Comparison of ENCODE assay signal across 9 cellular contexts in genomic region chr6:37630281-37630799, GRCh38.
DNase-seq lines count a peak whose midpoint lies in the region; ATAC-seq and TF ChIP-seq lines count a peak whose summit lies in the region.
"Had no signal": no experiment of that assay in that cellular context is flagged by ENCODE, and none has a peak within 500 bp of the region (broad histone marks: within the 10 kb centered on the region; RNA-seq: fewer than 3 reads in every experiment).

No MANE protein-coding gene starts in this region.

- H3K4me1 Mint-ChIP-seq in MCF 10A (ENCODE audit: insufficient read depth, unreplicated experiment) (peaks cover 22% of the 10 kb centered on the region), neural progenitor cell (peaks cover 19% of the 10 kb centered on the region)
- peaks cover 9% of the 10 kb centered on the region for H3K4me1 Mint-ChIP-seq in activated CD8-positive, alpha-beta T cell treated with anti-CD3 and anti-CD28 coated beads, Interleukin-2, amount 10 ng/mL, durations not matched to agents 7 days and 5 days (ENCODE audit: low read depth)

- no peak overlapping the region for H3K4me2 ChIP-seq in neural progenitor cell

- H3K4me3 ChIP-seq in neural progenitor cell, result no peak overlapping the region
- H3K4me3 ChIP-seq: skin epidermis had no signal

- no peak for ATAC-seq in activated CD8-positive, alpha-beta T cell treated with anti-CD3 and anti-CD28 coated beads, Interleukin-2, amount 10 ng/mL, durations not matched to agents 7 days and 5 days

- H3K4me1 ChIP-seq in neural progenitor cell, result peaks cover 7% of the 10 kb centered on the region

- TF ChIP-seq CTCF in MCF 10A (IDR thresholded peaks at IDR 0.05; ENCODE audit: unreplicated experiment) (no peak), neural progenitor cell (IDR thresholded peaks at IDR 0.05) (no peak)

- H3K27me3 ChIP-seq in neural progenitor cell, result no peaks in the 10 kb centered on the region

- POLR2A ChIA-PET in MCF 10A (lab: Yijun Ruan, JAX), result interaction anchor here (0.6 to 1.4 kb wide), 5 partner anchors 24 to 1429 kb away, joined by 3 to 6 read pairs (median 4); no protein-coding TSS in a partner anchor
- POLR2A ChIA-PET in activated CD8-positive, alpha-beta T cell treated with anti-CD3 and anti-CD28 coated beads, Interleukin-2, amount 10 ng/mL, durations not matched to agents 7 days and 5 days (lab: Charles Lee), result no interaction called here

- DNase-seq in Caki2 (ENCODE audit: low read depth), result peak; percentile 99
- DNase-seq in NCI-H446 treated with DMSO at 0.1 percent for 48 hours (lab: John Stamatoyannopoulos, UW), result peak; percentile 24
- DNase-seq in MCF 10A (ENCODE audit: unreplicated experiment), result peak; percentile 99
- peak; percentile 80 for DNase-seq in mucosa of gallbladder (ENCODE audit: low spot score)
- DNase-seq in NCI-H345 (lab: John Stamatoyannopoulos, UW), result no peak
- DNase-seq in neural progenitor cell (ENCODE audit: low spot score), result no peak
- no peak for DNase-seq in activated CD8-positive, alpha-beta T cell treated with anti-CD3 and anti-CD28 coated beads, Interleukin-2, amount 10 ng/mL, durations not matched to agents 7 days and 5 days
- no peak for DNase-seq in NCI-H526 treated with DMSO at 0.1 percent for 48 hours (lab: John Stamatoyannopoulos, UW)

- in situ Hi-C loops in Caki2 (cut with HindIII; ENCODE audit: low pct_unique_long_range_greater_than_20kb, low sequenced_read_pairs), result no loop called here

- no TSS peak for BruUV-seq in MCF 10A (replicated peaks; lab: Mats Ljungman, UMichigan)

- intact Hi-C loops in MCF 10A (cut with micrococcal nuclease), result no loop called here

- H3K27ac Mint-ChIP-seq in MCF 10A (ENCODE audit: low read depth, unreplicated experiment), result no peak overlapping the region
- no peak overlapping the region for H3K27ac Mint-ChIP-seq in neural progenitor cell
- H3K27ac Mint-ChIP-seq in activated CD8-positive, alpha-beta T cell treated with anti-CD3 and anti-CD28 coated beads, Interleukin-2, amount 10 ng/mL, durations not matched to agents 7 days and 5 days, result no peak overlapping the region

- H3K27ac ChIP-seq in neural progenitor cell, result no peak overlapping the region

- H3K9ac ChIP-seq in neural progenitor cell, result no peak overlapping the region

- H3F3A ChIP-seq in neural progenitor cell (ENCODE audit: low read depth), result no peaks in the 10 kb centered on the region

- no peaks in the 10 kb centered on the region for H3K36me3 ChIP-seq in neural progenitor cell

- no peak overlapping the region for H2AFZ ChIP-seq in neural progenitor cell (replicated peaks)

- H4K20me1 ChIP-seq in neural progenitor cell (ENCODE audit: low read depth), result no peaks in the 10 kb centered on the region

- H3K9me3 Mint-ChIP-seq in MCF 10A (ENCODE audit: unreplicated experiment), result no peaks in the 10 kb centered on the region
- no peaks in the 10 kb centered on the region for H3K9me3 Mint-ChIP-seq in neural progenitor cell
- no peaks in the 10 kb centered on the region for H3K9me3 Mint-ChIP-seq in activated CD8-positive, alpha-beta T cell treated with anti-CD3 and anti-CD28 coated beads, Interleukin-2, amount 10 ng/mL, durations not matched to agents 7 days and 5 days (ENCODE audit: insufficient read depth)

- CTCF ChIA-PET in MCF 10A (lab: Yijun Ruan, JAX), result interaction anchor here (0.6 to 1.3 kb wide), 3 partner anchors 22 to 1083 kb away, joined by 3 to 5 read pairs (median 3); no protein-coding TSS in a partner anchor
- CTCF ChIA-PET in activated CD8-positive, alpha-beta T cell treated with anti-CD3 and anti-CD28 coated beads, Interleukin-2, amount 10 ng/mL, durations not matched to agents 7 days and 5 days (lab: Charles Lee), result interaction anchor here (1.1 to 1.3 kb wide), 2 partner anchors 9 kb away, joined by 3 read pairs; no protein-coding TSS in a partner anchor

- H3K9me3 ChIP-seq in neural progenitor cell (ENCODE audit: low read depth), result no peaks in the 10 kb centered on the region

- H3K36me3 Mint-ChIP-seq in MCF 10A (ENCODE audit: insufficient read depth, unreplicated experiment) (no peaks in the 10 kb centered on the region), neural progenitor cell (no peaks in the 10 kb centered on the region)
- H3K36me3 Mint-ChIP-seq in activated CD8-positive, alpha-beta T cell treated with anti-CD3 and anti-CD28 coated beads, Interleukin-2, amount 10 ng/mL, durations not matched to agents 7 days and 5 days (ENCODE audit: low read depth), result no peaks in the 10 kb centered on the region

- no peaks in the 10 kb centered on the region for H3K79me2 ChIP-seq in neural progenitor cell (ENCODE audit: low read depth)

- no peaks in the 10 kb centered on the region for H3K27me3 Mint-ChIP-seq in MCF 10A (ENCODE audit: insufficient read depth, unreplicated experiment)
- H3K27me3 Mint-ChIP-seq in neural progenitor cell (ENCODE audit: insufficient read depth, low read depth), result peaks cover 12% of the 10 kb centered on the region
- peaks cover 13% of the 10 kb centered on the region for H3K27me3 Mint-ChIP-seq in activated CD8-positive, alpha-beta T cell treated with anti-CD3 and anti-CD28 coated beads, Interleukin-2, amount 10 ng/mL, durations not matched to agents 7 days and 5 days (ENCODE audit: low read depth)

- H3K4me3 Mint-ChIP-seq in MCF 10A (ENCODE audit: unreplicated experiment) (no peak overlapping the region), neural progenitor cell (no peak overlapping the region)
- H3K4me3 Mint-ChIP-seq in activated CD8-positive, alpha-beta T cell treated with anti-CD3 and anti-CD28 coated beads, Interleukin-2, amount 10 ng/mL, durations not matched to agents 7 days and 5 days, result no peak overlapping the region

Comparison
In these comparisons a context has a peak if more than half of its experiments do, and no peak if none do; other contexts are left out.
1. DNase-seq: peak in Caki2 (single experiment), NCI-H446 treated with DMSO at 0.1 percent for 48 hours (single experiment), MCF 10A (single experiment) and mucosa of gallbladder (single experiment); none in NCI-H345 (single experiment), neural progenitor cell (single experiment), activated CD8-positive, alpha-beta T cell treated with anti-CD3 and anti-CD28 coated beads, Interleukin-2, amount 10 ng/mL, durations not matched to agents 7 days and 5 days (single experiment) and NCI-H526 treated with DMSO at 0.1 percent for 48 hours (single experiment).